ENCODE assay signal across 10 cellular contexts in genomic region chr1:161725258-161725887, GRCh38. TPM values are rescaled to one million over a fixed set of nuclear protein-coding genes. Genes with fewer than 3 reads are reported as not detected.
DNase-seq lines count a peak whose midpoint lies in the region; ATAC-seq and TF ChIP-seq lines count a peak whose summit lies in the region.
"Not testable (repeated sequence)": the region's sequence is repeated elsewhere in the genome, so short reads cannot be mapped to it uniquely, and the experiment has no call there.
"Had no signal": no experiment of that assay in that cellular context is flagged by ENCODE, and none has a peak within 500 bp of the region (broad histone marks: within the 10 kb centered on the region; RNA-seq: fewer than 3 reads in every experiment).

No MANE protein-coding gene starts in this region.

- 52 to 57% (median 53%) methylated on average over 20 of the region's 20 CpGs for WGBS in heart left ventricle, 4 donors
- WGBS in sigmoid colon, 2 donors = 55 to 58% methylated on average over 20 of the region's 20 CpGs
- 46% methylated on average over 20 of the region's 20 CpGs for WGBS in aorta, 2 donors

- not testable (repeated sequence) for TF ChIP-seq EP300 in sigmoid colon (IDR thresholded peaks at IDR 0.05)

- H3K36me3 ChIP-seq in MM.1S (replicated peaks; ENCODE audit: insufficient read depth, low read length); heart left ventricle; sigmoid colon; aorta (ENCODE audit: control insufficient read depth in 1 of 2, insufficient read depth in 2 of 2, low read length in 1 of 2): not testable (repeated sequence)

- TF ChIP-seq POLR2A in heart left ventricle (IDR thresholded peaks at IDR 0.05); sigmoid colon (IDR thresholded peaks at IDR 0.05): not testable (repeated sequence)

- peak overlapping the region; percentile 78 for H3K4me3 Mint-ChIP-seq in activated CD4-positive, alpha-beta memory T cell treated with anti-CD3 and anti-CD28 coated beads, Interleukin-2, amount 10 ng/mL, durations not matched to agents 7 days and 5 days
- H3K4me3 Mint-ChIP-seq in central memory CD8-positive, alpha-beta T cell = peak overlapping the region; percentile 96

- not testable (repeated sequence) for H3K9ac ChIP-seq in MM.1S (ENCODE audit: low read length)

- H3K79me2 ChIP-seq in MM.1S (ENCODE audit: low read length) = not testable (repeated sequence)

- DNase-seq in MM.1S; activated CD4-positive, alpha-beta memory T cell treated with anti-CD3 and anti-CD28 coated beads, Interleukin-2, amount 10 ng/mL, durations not matched to agents 7 days and 5 days; central memory CD8-positive, alpha-beta T cell (ENCODE audit: low spot score in 2 of 2); heart left ventricle; sigmoid colon; aorta: not testable (repeated sequence)

- POLR2A ChIA-PET in activated CD4-positive, alpha-beta memory T cell treated with anti-CD3 and anti-CD28 coated beads, Interleukin-2, amount 10 ng/mL, durations not matched to agents 7 days and 5 days (lab: Charles Lee) = interaction anchor here (0.6 to 3.8 kb wide), 5 partner anchors 11 to 411 kb away, joined by 3 to 23 read pairs (median 7); partner anchors contain the start of genes DUSP12 and SDHC

- TF ChIP-seq CTCF in GM12875 (IDR thresholded peaks at IDR 0.05; ENCODE audit: borderline replicate concordance, insufficient read depth, low read depth, low read length); MM.1S (IDR thresholded peaks at IDR 0.05; ENCODE audit: low read length); heart left ventricle (IDR thresholded peaks at IDR 0.05); sigmoid colon (IDR thresholded peaks at IDR 0.05): not testable (repeated sequence)

- H3K4me1 ChIP-seq in MM.1S (ENCODE audit: low read length); aorta (ENCODE audit: control insufficient read depth in 1 of 2, insufficient read depth in 2 of 2, low read length in 2 of 2): not testable (repeated sequence)
- H3K4me1 ChIP-seq in heart left ventricle = peaks cover 0 to 57% (median 5%) of the 10 kb centered on the region in 12 donors
- H3K4me1 ChIP-seq in mononuclear cell (ENCODE audit: insufficient read depth, low read length) = peaks cover 63% of the 10 kb centered on the region
- H3K4me1 ChIP-seq in sigmoid colon = peaks cover 0 to 17% (median 13%) of the 10 kb centered on the region in 4 donors

- not testable (repeated sequence) for H4K20me1 ChIP-seq in MM.1S (ENCODE audit: insufficient read depth, low read length)

- peaks cover 17% of the 10 kb centered on the region for H3F3A ChIP-seq in MM.1S (ENCODE audit: insufficient read depth, low read length)

- peaks cover 54% of the 10 kb centered on the region for H3K27me3 Mint-ChIP-seq in activated CD4-positive, alpha-beta memory T cell treated with anti-CD3 and anti-CD28 coated beads, Interleukin-2, amount 10 ng/mL, durations not matched to agents 7 days and 5 days
- not testable (repeated sequence) for H3K27me3 Mint-ChIP-seq in central memory CD8-positive, alpha-beta T cell

- not testable (repeated sequence) for H3K9me3 ChIP-seq in MM.1S (replicated peaks; ENCODE audit: insufficient read depth, low read length); heart left ventricle; mononuclear cell (ENCODE audit: low read depth, low read length); sigmoid colon; aorta (ENCODE audit: control insufficient read depth, low read length)

- not testable (repeated sequence) for H3K9me2 ChIP-seq in MM.1S (replicated peaks; ENCODE audit: insufficient read depth, low read length)

- CTCF ChIA-PET in activated CD4-positive, alpha-beta memory T cell treated with anti-CD3 and anti-CD28 coated beads, Interleukin-2, amount 10 ng/mL, durations not matched to agents 7 days and 5 days (lab: Charles Lee) = interaction anchor here (0.8 to 2.4 kb wide), 9 partner anchors 10 to 243 kb away, joined by 3 to 17 read pairs (median 6); no protein-coding TSS in a partner anchor

- ATAC-seq in central memory CD8-positive, alpha-beta T cell (replicated peaks; ENCODE audit: extremely low read depth, poor library complexity, severe bottlenecking); heart left ventricle; aorta (ENCODE audit: low FRiP score): not testable (repeated sequence)

- H3K36me3 Mint-ChIP-seq in activated CD4-positive, alpha-beta memory T cell treated with anti-CD3 and anti-CD28 coated beads, Interleukin-2, amount 10 ng/mL, durations not matched to agents 7 days and 5 days (ENCODE audit: low read depth) = not testable (repeated sequence)
- H3K36me3 Mint-ChIP-seq in central memory CD8-positive, alpha-beta T cell (ENCODE audit: insufficient read depth) = peaks cover 11% of the 10 kb centered on the region

- peaks cover 55% of the 10 kb centered on the region for H3K4me1 Mint-ChIP-seq in activated CD4-positive, alpha-beta memory T cell treated with anti-CD3 and anti-CD28 coated beads, Interleukin-2, amount 10 ng/mL, durations not matched to agents 7 days and 5 days
- H3K4me1 Mint-ChIP-seq in central memory CD8-positive, alpha-beta T cell = peaks cover 45% of the 10 kb centered on the region

- H3K27me3 ChIP-seq in MM.1S (replicated peaks; ENCODE audit: insufficient read depth, low read length); sigmoid colon; aorta (ENCODE audit: control insufficient read depth in 1 of 2, insufficient read depth in 2 of 2, low read length in 1 of 2): not testable (repeated sequence)
- H3K27me3 ChIP-seq in heart left ventricle (peaks cover 0 to 19% (median 0%) of the 10 kb centered on the region in 9 donors), mononuclear cell (ENCODE audit: insufficient read depth, low read length) (peaks cover 48% of the 10 kb centered on the region)

- intact Hi-C loops in heart left ventricle (cut with DNase I) = loop anchor here in 1 of 10 donors (10.0 kb wide), 1 partner anchor 151 kb away; no protein-coding TSS in a partner anchor
- intact Hi-C loops in sigmoid colon (cut with DNase I); aorta (cut with DNase I): not testable (repeated sequence)

- H3K9me3 Mint-ChIP-seq in activated CD4-positive, alpha-beta memory T cell treated with anti-CD3 and anti-CD28 coated beads, Interleukin-2, amount 10 ng/mL, durations not matched to agents 7 days and 5 days; central memory CD8-positive, alpha-beta T cell: not testable (repeated sequence)

- peak overlapping the region; percentile 100 for H3K4me2 ChIP-seq in MM.1S (ENCODE audit: low read depth, low read length)

- H2AFZ ChIP-seq in MM.1S (ENCODE audit: low read length) = peak overlapping the region; percentile 90

- not testable (repeated sequence) for H3K27ac ChIP-seq in MM.1S (ENCODE audit: low read length); aorta (ENCODE audit: low read depth in 1 of 2, low read length in 2 of 2)
- peak overlapping the region in 8 of 12 donors; percentile 82 to 95 (median 90) for H3K27ac ChIP-seq in heart left ventricle
- peak overlapping the region; percentile 78 to 88 (median 80) for H3K27ac ChIP-seq in sigmoid colon

- peak overlapping the region; percentile 56 for H3K27ac Mint-ChIP-seq in activated CD4-positive, alpha-beta memory T cell treated with anti-CD3 and anti-CD28 coated beads, Interleukin-2, amount 10 ng/mL, durations not matched to agents 7 days and 5 days
- H3K27ac Mint-ChIP-seq in central memory CD8-positive, alpha-beta T cell (ENCODE audit: low read depth) = peak overlapping the region; percentile 96

- H3K4me3 ChIP-seq in GM12875 (ENCODE audit: low read depth, low read length) (peak overlapping the region; percentile 96), MM.1S (ENCODE audit: low read length) (peak overlapping the region; percentile 89), heart left ventricle (peak overlapping the region; percentile 50 to 97 (median 80)), mononuclear cell (ENCODE audit: low read length) (peak overlapping the region; percentile 49), sigmoid colon (peak overlapping the region; percentile 54 to 91 (median 78)), aorta (ENCODE audit: low read length in 2 of 2) (peak overlapping the region; percentile 45 to 57)

RNA-seq across cellular contexts. Expression of gene FCRLB, which starts 4.0 kb away (rescaled TPM):
- under 1 TPM; 0.35 to 0.43 TPM for total RNA-seq in activated CD4-positive, alpha-beta memory T cell treated with anti-CD3 and anti-CD28 coated beads, Interleukin-2, amount 10 ng/mL, durations not matched to agents 7 days and 5 days
- total RNA-seq in heart left ventricle (under 1 TPM; 0.22 to 0.75 (median 0.48) TPM), mononuclear cell (1.0 TPM), sigmoid colon (under 1 TPM in 3 of 4 donors, not detected in 1; 0.36 to 0.95 (median 0.82) TPM), aorta (under 1 TPM; 0.49 to 0.66 TPM)
- polyA plus RNA-seq in heart left ventricle (under 1 TPM; 0.30 to 0.46 TPM), sigmoid colon (under 1 TPM in 2 of 3 donors, not detected in 1; 0.23 to 0.89 TPM), aorta (1 to 10 TPM in 1 of 2 donors, under 1 TPM in 1; 0.36 to 2.0 TPM)
- total RNA-seq: body of pancreas had no signal

RNA-seq across cellular contexts. Expression of gene FCRLA, which starts 18.3 kb away (rescaled TPM):
- total RNA-seq in activated CD4-positive, alpha-beta memory T cell treated with anti-CD3 and anti-CD28 coated beads, Interleukin-2, amount 10 ng/mL, durations not matched to agents 7 days and 5 days = not detected
- 1 to 10 TPM in 1 of 9 donors, under 1 TPM in 2, not detected in 6; 0.20 to 1.0 (median 0.41) TPM for total RNA-seq in heart left ventricle
- under 1 TPM; 0.11 to 0.23 TPM for polyA plus RNA-seq in heart left ventricle
- 1.4 TPM for total RNA-seq in mononuclear cell
- not detected for total RNA-seq in sigmoid colon
- 10 to 100 TPM in 1 of 3 donors, 1 to 10 TPM in 1, not detected in 1; 1.6 to 22.0 TPM for polyA plus RNA-seq in sigmoid colon
- total RNA-seq in aorta = under 1 TPM in 1 of 2 donors, not detected in 1; 0.57 TPM
- polyA plus RNA-seq in aorta = under 1 TPM; 0.10 to 0.38 TPM
- total RNA-seq: body of pancreas; T-helper 2 cell treated with Interferon-gamma antibody and Interleukin-4, amounts not matched to agents 100 ng/mL and 5 ng/mL, for 36 hours had no signal

RNA-seq across cellular contexts. Expression of gene DUSP12, which starts 24.2 kb away (rescaled TPM):
- total RNA-seq in activated CD4-positive, alpha-beta memory T cell treated with anti-CD3 and anti-CD28 coated beads, Interleukin-2, amount 10 ng/mL, durations not matched to agents 7 days and 5 days = 10 to 100 TPM; 23.4 to 23.5 TPM
- total RNA-seq in heart left ventricle (10 to 100 TPM in 1 of 9 donors, 1 to 10 TPM in 8; 5.2 to 10.0 (median 7.1) TPM), mononuclear cell (38.4 TPM), sigmoid colon (10 to 100 TPM; 12.7 to 40.3 (median 24.1) TPM), aorta (10 to 100 TPM; 19.3 to 22.1 TPM)
- polyA plus RNA-seq in heart left ventricle (10 to 100 TPM in 1 of 2 donors, 1 to 10 TPM in 1; 5.8 to 18.1 TPM), sigmoid colon (10 to 100 TPM; 13.6 to 21.0 (median 17.5) TPM), aorta (10 to 100 TPM; 25.7 to 30.1 TPM)

RNA-seq across cellular contexts. Expression of gene ATF6, which starts 40.7 kb away (rescaled TPM):
- 10 to 100 TPM; 19.3 TPM for total RNA-seq in activated CD4-positive, alpha-beta memory T cell treated with anti-CD3 and anti-CD28 coated beads, Interleukin-2, amount 10 ng/mL, durations not matched to agents 7 days and 5 days
- total RNA-seq in heart left ventricle (10 to 100 TPM; 13.3 to 24.4 (median 17.6) TPM), mononuclear cell (27.5 TPM), sigmoid colon (10 to 100 TPM; 26.3 to 28.1 (median 27.6) TPM), aorta (10 to 100 TPM; 30.4 to 30.5 TPM)
- polyA plus RNA-seq in heart left ventricle (10 to 100 TPM in 1 of 2 donors, 1 to 10 TPM in 1; 3.0 to 16.2 TPM), sigmoid colon (1 to 10 TPM; 2.3 to 9.0 (median 3.0) TPM), aorta (1 to 10 TPM; 6.1 to 7.0 TPM)
